In genomic region chr4:76200771-76201224, GRCh38 we compare ENCODE assay signal across 9 cellular contexts. TPM values are rescaled to one million over a fixed set of nuclear protein-coding genes. Genes with fewer than 3 reads are reported as not detected.
A peak's percentile ranks its signal among the peaks of the same experiment; 100 is the strongest.
DNase-seq lines count a peak whose midpoint lies in the region; ATAC-seq and TF ChIP-seq lines count a peak whose summit lies in the region.
"Had no signal": no experiment of that assay in that cellular context is flagged by ENCODE, and none has a peak within 500 bp of the region (broad histone marks: within the 10 kb centered on the region; RNA-seq: fewer than 3 reads in every experiment).

No MANE protein-coding gene starts in this region.

- no peak overlapping the region for H3K18ac ChIP-seq in H9 (ENCODE audit: insufficient read length, low read depth, low read length)

- DNase-seq in H9 (no peak), NCI-H526 (lab: John Stamatoyannopoulos, UW) (peak; percentile 75 to 79), neural progenitor cell (ENCODE audit: low spot score) (no peak), SK-N-SH (no peak)
- DNase-seq in activated T-cell treated with anti-CD3 and anti-CD28 coated beads, Interleukin-2, amount 50 U/mL, for 1 hour, result no peak
- DNase-seq: PC-3 had no signal

- H2AFZ ChIP-seq in H9 (ENCODE audit: low read length) (no peak overlapping the region), neural progenitor cell (replicated peaks) (no peak overlapping the region), SK-N-SH (ENCODE audit: low read depth) (no peak overlapping the region)

- no peak overlapping the region for H3K4me3 Mint-ChIP-seq in H9
- H3K4me3 Mint-ChIP-seq in neural progenitor cell, result no peak overlapping the region

- H3K27ac Mint-ChIP-seq in H9 (peak overlapping the region; percentile 33 to 57 (median 40); a peak in 4 of 7 replicates), neural progenitor cell (no peak overlapping the region)

- no peaks in the 10 kb centered on the region for H3K9me2 ChIP-seq in SK-N-SH

- no peak overlapping the region for H3K56ac ChIP-seq in H9 (ENCODE audit: insufficient read length, low read depth, low read length)

- no peak overlapping the region for H3K23ac ChIP-seq in H9 (ENCODE audit: insufficient read length, low read depth, low read length)

- H3K9ac ChIP-seq in H9 (ENCODE audit: extremely low read depth, insufficient read length, low read length), result no peak overlapping the region
- peak overlapping the region; percentile 0 to 48 for H3K9ac ChIP-seq in duodenal mucosa (ENCODE audit: low read depth in 1 of 2, low read length in 2 of 2)
- H3K9ac ChIP-seq in rectal smooth muscle tissue (ENCODE audit: low read length), result no peak overlapping the region
- H3K9ac ChIP-seq in neural progenitor cell, result no peak overlapping the region
- no peak overlapping the region for H3K9ac ChIP-seq in SK-N-SH

- no peak overlapping the region for H3K4ac ChIP-seq in H9 (ENCODE audit: low read depth, low read length)

- H3K36me3 Mint-ChIP-seq in H9 (ENCODE audit: insufficient read depth in 1 of 3, low read depth in 3 of 3), result 0 out of 7 replicates have a peak, but pooled peaks cover 0 to 2% (median 0%) of the 10 kb centered on the region in 3 experiments
- H3K36me3 Mint-ChIP-seq in neural progenitor cell, result peaks cover 7% of the 10 kb centered on the region

- H3K27me3 Mint-ChIP-seq in H9 (ENCODE audit: low read depth) (no peaks in the 10 kb centered on the region), neural progenitor cell (ENCODE audit: insufficient read depth, low read depth) (peaks cover 2% of the 10 kb centered on the region)

- no peak for TF ChIP-seq RAD21 in SK-N-SH (IDR thresholded peaks at IDR 0.05; ENCODE audit: low read length)

- H3K36me3 ChIP-seq in duodenal mucosa (ENCODE audit: control insufficient read depth in 1 of 2, insufficient read depth in 2 of 2, low read length in 2 of 2) (no peaks in the 10 kb centered on the region), rectal smooth muscle tissue (ENCODE audit: control insufficient read depth, insufficient read depth, low read length) (no peaks in the 10 kb centered on the region), neural progenitor cell (no peaks in the 10 kb centered on the region), SK-N-SH (replicated peaks in 1 of 2; ENCODE audit: control insufficient read depth in 1 of 2, insufficient read depth in 2 of 2, low read length in 1 of 2) (no peaks in the 10 kb centered on the region)

- CTCF ChIA-PET in SK-N-SH (lab: Yijun Ruan, JAX), result interaction anchor here (1.5 to 5.9 kb wide), 2 partner anchors 21 to 177 kb away, joined by 5 to 37 read pairs; no protein-coding TSS in a partner anchor

- H3K4me1 Mint-ChIP-seq in H9, result peaks cover 22 to 26% of the 10 kb centered on the region in 2 experiments
- peaks cover 23% of the 10 kb centered on the region for H3K4me1 Mint-ChIP-seq in neural progenitor cell

- TF ChIP-seq CTCF in H9 (conservative IDR thresholded peaks at IDR 0.05), result no peak
- no peak for TF ChIP-seq CTCF in neural progenitor cell (IDR thresholded peaks at IDR 0.05)
- no peak for TF ChIP-seq CTCF in SK-N-SH (IDR thresholded peaks at IDR 0.05)

- H3K4me2 ChIP-seq in H9 (ENCODE audit: insufficient read depth, insufficient read length, low read length) (no peak overlapping the region), neural progenitor cell (no peak overlapping the region), SK-N-SH (no peak overlapping the region)

- no peak overlapping the region for H2BK20ac ChIP-seq in H9 (ENCODE audit: low read depth, low read length, poor library complexity, severe bottlenecking)

- no peak for ATAC-seq in GM19463 (IDR thresholded peaks at IDR 0.05; ENCODE audit: unreplicated experiment)
- ATAC-seq: PC-3 had no signal

- H3K27ac ChIP-seq in H9 (ENCODE audit: insufficient read length, low read depth, low read length) (no peak overlapping the region), duodenal mucosa (ENCODE audit: low read depth, low read length) (peak overlapping the region; percentile 77), rectal smooth muscle tissue (ENCODE audit: low read depth, low read length) (peak overlapping the region; percentile 84), neural progenitor cell (no peak overlapping the region), SK-N-SH (ENCODE audit: low read depth in 2 of 2, low read length in 1 of 2) (peak overlapping the region in 1 of 2 experiments; percentile 99; a peak in 2 of 4 replicates)

- H3K9me3 Mint-ChIP-seq in H9 (no peaks in the 10 kb centered on the region), neural progenitor cell (no peaks in the 10 kb centered on the region)

- no peaks in the 10 kb centered on the region for H3K27me3 ChIP-seq in H9 (ENCODE audit: insufficient read depth, low read length)
- no peaks in the 10 kb centered on the region for H3K27me3 ChIP-seq in duodenal mucosa (ENCODE audit: control insufficient read depth in 1 of 2, insufficient read depth in 2 of 2, low read length in 2 of 2)
- H3K27me3 ChIP-seq in rectal smooth muscle tissue (ENCODE audit: control insufficient read depth, insufficient read depth, low read length), result no peaks in the 10 kb centered on the region
- H3K27me3 ChIP-seq in neural progenitor cell, result no peaks in the 10 kb centered on the region
- no peaks in the 10 kb centered on the region for H3K27me3 ChIP-seq in SK-N-SH (ENCODE audit: insufficient read depth)

- POLR2A ChIA-PET in SK-N-SH (lab: Yijun Ruan, JAX), result no interaction called here

- no peak overlapping the region for H2BK12ac ChIP-seq in H9 (ENCODE audit: insufficient read length, low read depth, low read length)

- H2AK5ac ChIP-seq in H9 (ENCODE audit: insufficient read length, low read length), result no peak overlapping the region

- no peak overlapping the region for H4K91ac ChIP-seq in H9 (ENCODE audit: insufficient read length, low read depth, low read length)

- H3K4me1 ChIP-seq in H9 (ENCODE audit: insufficient read depth, low read length) (peaks cover 2% of the 10 kb centered on the region; the same call in 1 of the 2 replicates), duodenal mucosa (ENCODE audit: control insufficient read depth in 1 of 2, insufficient read depth in 2 of 2, low read length in 2 of 2) (peaks cover 63 to 74% of the 10 kb centered on the region in 2 donors), rectal smooth muscle tissue (ENCODE audit: control insufficient read depth, insufficient read depth, low read length) (peaks cover 55% of the 10 kb centered on the region), neural progenitor cell (peaks cover 10% of the 10 kb centered on the region), SK-N-SH (ENCODE audit: control insufficient read depth in 1 of 2, insufficient read depth in 2 of 2, low read depth in 1 of 2, low read length in 1 of 2) (peaks cover 23 to 53% of the 10 kb centered on the region in 2 experiments)

- H3K23me2 ChIP-seq in H9 (ENCODE audit: insufficient read length, low read depth, low read length, poor library complexity, severe bottlenecking), result no peaks in the 10 kb centered on the region

- no peak overlapping the region for H4K5ac ChIP-seq in H9 (ENCODE audit: insufficient read length, low read depth, low read length)

- H3F3A ChIP-seq in neural progenitor cell (ENCODE audit: low read depth) (no peaks in the 10 kb centered on the region), SK-N-SH (replicated peaks; ENCODE audit: insufficient read depth) (peaks cover 23% of the 10 kb centered on the region)

- no peak overlapping the region for H3T11ph ChIP-seq in H9 (ENCODE audit: low read length)

- no peaks in the 10 kb centered on the region for H3K9me3 ChIP-seq in H9 (ENCODE audit: control insufficient read depth, low read depth, low read length)
- no peaks in the 10 kb centered on the region for H3K9me3 ChIP-seq in duodenal mucosa (ENCODE audit: control insufficient read depth in 1 of 2, low read length in 2 of 2)
- H3K9me3 ChIP-seq in neural progenitor cell (ENCODE audit: low read depth), result no peaks in the 10 kb centered on the region
- H3K9me3 ChIP-seq in SK-N-SH, result no peaks in the 10 kb centered on the region

- H3K4me3 ChIP-seq in duodenal mucosa (ENCODE audit: low read depth in 1 of 2, low read length in 2 of 2) (no peak overlapping the region), rectal smooth muscle tissue (ENCODE audit: low read length) (no peak overlapping the region), neural progenitor cell (no peak overlapping the region), SK-N-SH (ENCODE audit: low read depth in 2 of 2, low read length in 1 of 2) (no peak overlapping the region)

- H4K20me1 ChIP-seq in H9 (ENCODE audit: control insufficient read depth, insufficient read depth, insufficient read length) (no peaks in the 10 kb centered on the region), neural progenitor cell (ENCODE audit: low read depth) (peaks cover 28% of the 10 kb centered on the region), SK-N-SH (ENCODE audit: insufficient read depth) (peaks cover 21% of the 10 kb centered on the region)

- no peak for TF ChIP-seq EP300 in SK-N-SH (IDR thresholded peaks at IDR 0.05; ENCODE audit: borderline replicate concordance in 1 of 2, low read depth in 1 of 2, low read length in 1 of 2)

- H3K79me2 ChIP-seq in H9 (ENCODE audit: insufficient read depth, low read length) (no peaks in the 10 kb centered on the region; the same call in 1 of the 2 replicates), neural progenitor cell (ENCODE audit: low read depth) (peaks cover 39% of the 10 kb centered on the region), SK-N-SH (ENCODE audit: insufficient read depth) (peaks cover 91% of the 10 kb centered on the region)

- no peak overlapping the region for H3K14ac ChIP-seq in H9 (ENCODE audit: insufficient read depth, low read length)

- no peak overlapping the region for H2BK120ac ChIP-seq in H9 (ENCODE audit: low read depth, low read length, poor library complexity, severe bottlenecking)

- H3K79me1 ChIP-seq in H9 (ENCODE audit: insufficient read depth, low read depth, low read length, poor library complexity, severe bottlenecking), result peaks cover 7% of the 10 kb centered on the region

- no CpG with 5 or more reads among the region's 4 CpGs for WGBS in H9 (ENCODE audit: extremely low coverage, insufficient read length, low lambda C conversion rate)
- WGBS in SK-N-SH (ENCODE audit: low lambda C conversion rate), result 100% methylated on average over 4 of the region's 4 CpGs

- no peak overlapping the region for H2BK5ac ChIP-seq in H9 (ENCODE audit: insufficient read length, low read length)

- no peak overlapping the region for H4K8ac ChIP-seq in H9 (replicated peaks; ENCODE audit: insufficient read length, low read depth, low read length)

- H2BK15ac ChIP-seq in H9 (ENCODE audit: low read depth, low read length), result no peak overlapping the region

RNA-seq across cellular contexts. Expression of gene SCARB2, which starts 12.8 kb away (rescaled TPM):
- total RNA-seq in H9 (2021), result 35.4 and 36.4 TPM in 2 replicates
- 67.1 and 97.4 TPM in 2 replicates for total RNA-seq in neural progenitor cell (ENCODE audit: low replicate concordance)
- polyA plus RNA-seq in SK-N-SH (2012; rRNA removed), result 81.3 and 82.6 TPM in 2 replicates
- polyA plus RNA-seq in SK-N-SH (2012; cell fraction: cytosol; rRNA removed), result 108 TPM in 2 replicates
- 45.5 and 83.0 TPM in 2 replicates for polyA plus RNA-seq in SK-N-SH (2012; cell fraction: nucleus; rRNA removed)

RNA-seq across cellular contexts. Expression of gene FAM47E, which starts 50.7 kb away (rescaled TPM):
- total RNA-seq in H9 (2021), result 1.0 and 2.0 TPM in 2 replicates
- 3.5 and 7.0 TPM in 2 replicates for total RNA-seq in neural progenitor cell (ENCODE audit: low replicate concordance)
- 1.8 and 2.5 TPM in 2 replicates for polyA plus RNA-seq in SK-N-SH (2012; rRNA removed)
- polyA plus RNA-seq in SK-N-SH (2012; cell fraction: cytosol; rRNA removed), result 1.9 and 2.7 TPM in 2 replicates
- 2.3 and 5.4 TPM in 2 replicates for polyA plus RNA-seq in SK-N-SH (2012; cell fraction: nucleus; rRNA removed)

RNA-seq across cellular contexts. Expression of gene NUP54, which starts 52.6 kb away (rescaled TPM):
- 128 and 129 TPM in 2 replicates for total RNA-seq in H9 (2021)
- total RNA-seq in neural progenitor cell (ENCODE audit: low replicate concordance), result 107 and 161 TPM in 2 replicates
- 19.4 and 20.4 TPM in 2 replicates for polyA plus RNA-seq in SK-N-SH (2012; rRNA removed)
- polyA plus RNA-seq in SK-N-SH (2012; cell fraction: cytosol; rRNA removed), result 26.8 and 27.3 TPM in 2 replicates
- 10.2 and 25.7 TPM in 2 replicates for polyA plus RNA-seq in SK-N-SH (2012; cell fraction: nucleus; rRNA removed)

Comparison
In these comparisons a context has a peak if more than half of its experiments do, and no peak if none do; other contexts are left out.
1. DNase-seq: peak in NCI-H526 (2 of 2); none in H9 (single experiment), neural progenitor cell (single experiment), activated T-cell treated with anti-CD3 and anti-CD28 coated beads, Interleukin-2, amount 50 U/mL, for 1 hour (single experiment) and SK-N-SH (single experiment).
2. H3K27ac ChIP-seq: peak in duodenal mucosa (single experiment) and rectal smooth muscle tissue (single experiment); none in H9 (single experiment) and neural progenitor cell (single experiment).
3. H3K9ac ChIP-seq: peak in duodenal mucosa (2 of 2); none in H9 (single experiment), rectal smooth muscle tissue (single experiment), neural progenitor cell (single experiment) and SK-N-SH (single experiment).